ENCODE assay signal across 26 cellular contexts in genomic region chr5:147490989-147491388, GRCh38. TPM values are rescaled to one million over a fixed set of nuclear protein-coding genes. Genes with fewer than 3 reads are reported as not detected.
DNase-seq lines count a peak whose midpoint lies in the region; ATAC-seq and TF ChIP-seq lines count a peak whose summit lies in the region.
"Had no signal": no experiment of that assay in that cellular context is flagged by ENCODE, and none has a peak within 500 bp of the region (broad histone marks: within the 10 kb centered on the region; RNA-seq: fewer than 3 reads in every experiment).

No MANE protein-coding gene starts in this region.

- no peaks in the 10 kb centered on the region for H3K9me3 ChIP-seq in HUES6 (ENCODE audit: control insufficient read depth, insufficient read depth, low read depth, low read length)
- no peaks in the 10 kb centered on the region for H3K9me3 ChIP-seq in neural progenitor cell (ENCODE audit: low read depth)
- H3K9me3 ChIP-seq: Caco-2, lower lobe of right lung, prostate gland had no signal

- peaks cover 31% of the 10 kb centered on the region for H3K36me3 Mint-ChIP-seq in neural progenitor cell
- H3K36me3 Mint-ChIP-seq: activated naive CD4-positive, alpha-beta T cell treated with anti-CD3 and anti-CD28 coated beads, Interleukin-2, amount 50 U/mL, for 24 hours; naive B cell had no signal

- DNase-seq in NCI-H1092 treated with DMSO at 0.1 percent for 48 hours (lab: John Stamatoyannopoulos, UW) (peak; percentile 13), NCI-H1092 (lab: John Stamatoyannopoulos, UW) (no peak), fibroblast of the aortic adventitia (ENCODE audit: low read depth) (peak; percentile 24), neural progenitor cell (ENCODE audit: low spot score) (peak; percentile 23), T-helper 2 cell (no peak), SK-N-DZ (ENCODE audit: low spot score) (no peak)
- DNase-seq: activated CD4-positive, alpha-beta T cell treated with anti-CD3 and anti-CD28 coated beads for 48 hours; activated T-cell treated with anti-CD3 and anti-CD28 coated beads for 4 hours; amygdala; brain microvascular endothelial cell; Caco-2; kidney; lower lobe of right lung; midbrain; naive B cell; NCI-H1048; NCI-H187 treated with DMSO at 0.1 percent for 48 hours; NCI-H69; SHP77; stimulated activated naive CD4-positive, alpha-beta T cell had no signal

- no peaks in the 10 kb centered on the region for H3K36me3 ChIP-seq in HUES6 (ENCODE audit: control insufficient read depth, insufficient read depth, low read length)
- no peaks in the 10 kb centered on the region for H3K36me3 ChIP-seq in neural progenitor cell
- H3K36me3 ChIP-seq: brain microvascular endothelial cell, lower lobe of right lung, prostate gland had no signal

- peak overlapping the region; percentile 23 for H3K4me3 ChIP-seq in HUES6 (ENCODE audit: low read depth, low read length)
- H3K4me3 ChIP-seq in fibroblast of the aortic adventitia (ENCODE audit: low read depth, low read length), result no peak overlapping the region
- H3K4me3 ChIP-seq in neural progenitor cell, result peak overlapping the region; percentile 8
- H3K4me3 ChIP-seq: K562, lower lobe of right lung, prostate gland had no signal

- H3K4me2 ChIP-seq in neural progenitor cell, result peak overlapping the region; percentile 54

- TF ChIP-seq CTCF in fibroblast of the aortic adventitia (IDR thresholded peaks at IDR 0.05; ENCODE audit: insufficient read depth, low read length) (no peak), neural progenitor cell (IDR thresholded peaks at IDR 0.05) (no peak)

- H3K4me1 ChIP-seq in HUES6 (ENCODE audit: control insufficient read depth, insufficient read depth, low read length) (peaks cover 42% of the 10 kb centered on the region), neural progenitor cell (peaks cover 37% of the 10 kb centered on the region)
- H3K4me1 ChIP-seq: Caco-2, prostate gland had no signal

- H2AFZ ChIP-seq in neural progenitor cell (replicated peaks), result no peak overlapping the region

- peak overlapping the region; percentile 38; the same call in 1 of the 2 replicates for H3K27ac ChIP-seq in HUES6 (ENCODE audit: low read depth, low read length)
- peak overlapping the region; percentile 40 for H3K27ac ChIP-seq in neural progenitor cell
- H3K27ac ChIP-seq: brain microvascular endothelial cell, C4-2B, lower lobe of right lung, prostate gland had no signal

- H3K27me3 Mint-ChIP-seq in neural progenitor cell (ENCODE audit: insufficient read depth, low read depth), result peaks cover 2% of the 10 kb centered on the region

- peaks cover 96% of the 10 kb centered on the region for H3K79me2 ChIP-seq in neural progenitor cell (ENCODE audit: low read depth)

- H3K27ac Mint-ChIP-seq in neural progenitor cell, result no peak overlapping the region
- H3K27ac Mint-ChIP-seq: activated naive CD4-positive, alpha-beta T cell treated with anti-CD3 and anti-CD28 coated beads, Interleukin-2, amount 50 U/mL, for 24 hours; naive B cell had no signal

- H3K4me3 Mint-ChIP-seq in neural progenitor cell, result no peak overlapping the region
- H3K4me3 Mint-ChIP-seq: activated naive CD4-positive, alpha-beta T cell treated with anti-CD3 and anti-CD28 coated beads, Interleukin-2, amount 50 U/mL, for 24 hours had no signal

- peaks cover 26% of the 10 kb centered on the region for H3K9me3 Mint-ChIP-seq in neural progenitor cell
- H3K9me3 Mint-ChIP-seq: activated naive CD4-positive, alpha-beta T cell treated with anti-CD3 and anti-CD28 coated beads, Interleukin-2, amount 50 U/mL, for 24 hours had no signal

- H3K9ac ChIP-seq in HUES6 (ENCODE audit: low read length) (peak overlapping the region; percentile 47), neural progenitor cell (no peak overlapping the region)

- H3K27me3 ChIP-seq in HUES6 (ENCODE audit: control insufficient read depth, insufficient read depth, low read length) (no peaks in the 10 kb centered on the region), neural progenitor cell (no peaks in the 10 kb centered on the region)
- H3K27me3 ChIP-seq: brain microvascular endothelial cell had no signal

- no peak for ATAC-seq in HG03196 (IDR thresholded peaks at IDR 0.05; ENCODE audit: unreplicated experiment)
- ATAC-seq: K562, lower lobe of right lung had no signal

- peaks cover 55% of the 10 kb centered on the region for H4K20me1 ChIP-seq in neural progenitor cell (ENCODE audit: low read depth)

- H3F3A ChIP-seq in neural progenitor cell (ENCODE audit: low read depth), result peaks cover 28% of the 10 kb centered on the region

- no peaks in the 10 kb centered on the region for H3K4me1 Mint-ChIP-seq in neural progenitor cell
- H3K4me1 Mint-ChIP-seq: activated naive CD4-positive, alpha-beta T cell treated with anti-CD3 and anti-CD28 coated beads, Interleukin-2, amount 50 U/mL, for 24 hours; naive B cell had no signal

RNA-seq across cellular contexts. Expression of gene DPYSL3, which starts 18.9 kb away (rescaled TPM):
- total RNA-seq in fibroblast of the aortic adventitia (ENCODE audit: low replicate concordance) (89.6 and 157 TPM in 2 replicates), neural progenitor cell (ENCODE audit: low replicate concordance) (414 and 462 TPM in 2 replicates)
- 18.9 and 19.3 TPM in 2 replicates for polyA plus RNA-seq in SK-N-DZ (2014; cell fraction: cytosol; rRNA removed)
- 15.7 and 21.6 TPM in 2 replicates for polyA plus RNA-seq in SK-N-DZ (2014; cell fraction: nucleus; rRNA removed)

Comparison
In these comparisons a context has a peak if more than half of its experiments do, and no peak if none do; other contexts are left out.
1. DNase-seq: peak in NCI-H1092 treated with DMSO at 0.1 percent for 48 hours (single experiment), fibroblast of the aortic adventitia (single experiment) and neural progenitor cell (single experiment); none in NCI-H1092 (single experiment), T-helper 2 cell (0 of 5) and SK-N-DZ (single experiment).